8 cellular contexts compared by ENCODE assay signal in the genomic region with DNA sequence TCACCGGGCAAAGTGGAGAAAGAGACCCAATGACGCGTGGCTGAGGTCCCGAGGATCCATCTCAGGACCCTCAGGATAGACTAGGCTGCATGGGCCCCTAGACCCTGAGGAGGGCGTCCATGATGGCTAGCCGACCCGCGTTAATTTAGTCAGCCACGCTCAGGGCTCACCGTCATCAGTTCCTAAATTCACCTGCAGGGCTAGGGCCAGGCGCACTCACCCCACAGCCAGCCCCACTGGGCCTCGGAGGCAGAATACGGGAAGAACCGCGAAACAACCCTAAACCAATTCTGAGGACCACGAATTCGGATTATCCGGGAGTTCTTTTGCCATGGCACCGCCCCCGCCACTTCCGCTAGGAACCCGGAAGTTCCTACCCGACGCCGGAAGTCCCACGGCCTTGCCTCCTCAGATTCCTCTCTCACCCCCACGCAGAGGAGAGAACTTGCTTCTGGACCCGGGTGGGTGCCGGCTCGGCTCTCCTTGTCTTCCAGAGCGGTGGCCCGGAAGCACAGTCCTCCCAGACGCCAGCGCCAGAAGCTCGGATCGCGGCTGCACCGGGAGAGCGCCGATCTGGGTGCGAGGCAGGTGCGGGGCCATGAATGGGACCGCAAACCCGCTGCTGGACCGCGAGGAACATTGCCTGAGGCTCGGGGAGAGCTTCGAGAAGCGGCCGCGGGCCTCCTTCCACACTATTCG. TPM values are rescaled to one million over a fixed set of nuclear protein-coding genes. Genes with fewer than 3 reads are reported as not detected.
DNase-seq lines count a peak whose midpoint lies in the region; ATAC-seq and TF ChIP-seq lines count a peak whose summit lies in the region.

EAF1 (plus strand) TSS at position 417 of the 699 bp plus-strand sequence; CDS start at position 599, 182 bp downstream.
A gene with protein sequence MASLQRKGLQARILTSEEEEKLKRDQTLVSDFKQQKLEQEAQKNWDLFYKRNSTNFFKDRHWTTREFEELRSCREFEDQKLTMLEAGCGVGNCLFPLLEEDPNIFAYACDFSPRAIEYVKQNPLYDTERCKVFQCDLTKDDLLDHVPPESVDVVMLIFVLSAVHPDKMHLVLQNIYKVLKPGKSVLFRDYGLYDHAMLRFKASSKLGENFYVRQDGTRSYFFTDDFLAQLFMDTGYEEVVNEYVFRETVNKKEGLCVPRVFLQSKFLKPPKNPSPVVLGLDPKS (minus strand): TSS at position 363 of the 699 bp plus-strand sequence. CDS start 1,033 bp downstream, outside the sequence.

- H3K9me3 ChIP-seq in adipocyte (ENCODE audit: control insufficient read depth, low read length) (no peaks in the 10 kb centered on the region), heart right ventricle (no peaks in the 10 kb centered on the region), upper lobe of right lung (no peaks in the 10 kb centered on the region)

- H3K4me1 Mint-ChIP-seq in progenitor cell of endocrine pancreas (ENCODE audit: low read depth): peaks cover 30% of the 10 kb centered on the region

- H3K4me1 ChIP-seq in adipocyte (ENCODE audit: control insufficient read depth, insufficient read depth, low read length): peaks cover 25% of the 10 kb centered on the region
- H3K4me1 ChIP-seq in heart right ventricle: peaks cover 5 to 62% (median 39%) of the 10 kb centered on the region in 9 donors
- H3K4me1 ChIP-seq in upper lobe of right lung: peaks cover 24% of the 10 kb centered on the region

- H3K36me3 ChIP-seq in adipocyte (ENCODE audit: control insufficient read depth, insufficient read depth, low read length, severe bottlenecking) (peaks cover 36% of the 10 kb centered on the region), heart right ventricle (peaks cover 0 to 58% (median 26%) of the 10 kb centered on the region in 9 donors), upper lobe of right lung (peaks cover 50% of the 10 kb centered on the region)

- peak within 1 kb of the TSS; percentile 95 for H3K27ac Mint-ChIP-seq in progenitor cell of endocrine pancreas

- TF ChIP-seq POLR2A in GM10847 (IDR thresholded peaks at IDR 0.05; ENCODE audit: extremely low read depth, insufficient read length): peak; percentile 63

- H3K4me3 ChIP-seq in adipocyte (ENCODE audit: low read length) (peak within 1 kb of the TSS; percentile 100), heart right ventricle (peak within 1 kb of the TSS; percentile 75 to 100 (median 90)), upper lobe of right lung (peak within 1 kb of the TSS; percentile 97)

- 0% methylated on average over 52 of the region's 52 CpGs for WGBS in heart right ventricle, 2 donors

- no peaks in the 10 kb centered on the region for H3K27me3 ChIP-seq in adipocyte (replicated peaks; ENCODE audit: control insufficient read depth, insufficient read depth, low read length)
- no peaks in the 10 kb centered on the region for H3K27me3 ChIP-seq in heart right ventricle
- H3K27me3 ChIP-seq in upper lobe of right lung: no peaks in the 10 kb centered on the region

- H3K27ac ChIP-seq in heart right ventricle (peak within 1 kb of the TSS; percentile 21 to 96 (median 86)), upper lobe of right lung (peak within 1 kb of the TSS; percentile 91)

- TF ChIP-seq CTCF in heart right ventricle (IDR thresholded peaks at IDR 0.05) (peak in 6 of 9 donors; percentile 24 to 35 (median 27)), progenitor cell of endocrine pancreas (IDR thresholded peaks at IDR 0.05; ENCODE audit: unreplicated experiment) (peak; percentile 43), upper lobe of right lung (IDR thresholded peaks at IDR 0.05) (peak; percentile 18)

- ATAC-seq in HG02571 (IDR thresholded peaks at IDR 0.05; ENCODE audit: unreplicated experiment) (peak; percentile 87), heart right ventricle (peak; percentile 92 to 97 (median 94)), upper lobe of right lung (peak; percentile 98)

- intact Hi-C loops in heart right ventricle (cut with DNase I): loop anchor here in 6 of 10 donors (5.0 kb wide), 3 partner anchors 115 to 135 kb away; no protein-coding TSS in a partner anchor
- intact Hi-C loops in upper lobe of right lung (cut with DNase I): no loop called here

- DNase-seq in NCI-H1092 (lab: John Stamatoyannopoulos, UW) (peak; percentile 80), T follicular helper cell (ENCODE audit: low read depth) (peak; percentile 80), adipocyte (ENCODE audit: low read depth) (peak; percentile 91), heart right ventricle (peak; percentile 84), progenitor cell of endocrine pancreas (ENCODE audit: low spot score, unreplicated experiment) (peak; percentile 48), upper lobe of right lung (peak; percentile 94)

- H3K4me3 Mint-ChIP-seq in progenitor cell of endocrine pancreas (ENCODE audit: low read depth): peak within 1 kb of the TSS; percentile 95

- H3K9ac ChIP-seq in adipocyte (ENCODE audit: low read length): peak within 1 kb of the TSS; percentile 96

- H3K36me3 Mint-ChIP-seq in progenitor cell of endocrine pancreas (ENCODE audit: insufficient read depth): peaks cover 10% of the 10 kb centered on the region

- no peaks in the 10 kb centered on the region for H3K9me3 Mint-ChIP-seq in progenitor cell of endocrine pancreas (ENCODE audit: low read depth)

- H3K27me3 Mint-ChIP-seq in progenitor cell of endocrine pancreas: no peaks in the 10 kb centered on the region

RNA-seq across cellular contexts. Expression of gene EAF1, which starts in this region (rescaled TPM):
- total RNA-seq in heart right ventricle: 10 to 100 TPM in 2 of 10 donors, 1 to 10 TPM in 8; 7.0 to 12.4 (median 8.5) TPM
- 1 to 10 TPM; 2.3 to 4.3 TPM for polyA plus RNA-seq in heart right ventricle
- total RNA-seq in progenitor cell of endocrine pancreas: 28.2 TPM in 2 replicates
- total RNA-seq in upper lobe of right lung: 24.6 TPM

RNA-seq across cellular contexts. Expression of the second gene that starts in this region (rescaled TPM):
- total RNA-seq in heart right ventricle (10 to 100 TPM in 2 of 10 donors, 1 to 10 TPM in 8; 7.1 to 11.3 (median 9.4) TPM), progenitor cell of endocrine pancreas (28.0 and 28.2 TPM in 2 replicates), upper lobe of right lung (14.4 TPM)
- polyA plus RNA-seq in heart right ventricle: 10 to 100 TPM in 1 of 2 donors, 1 to 10 TPM in 1; 3.8 to 11.0 TPM

Comparison
In these comparisons a context has a peak if more than half of its experiments do, and no peak if none do; other contexts are left out.
1. Peak in every context shown above with its lines: DNase-seq, ATAC-seq, H3K4me3 ChIP-seq and H3K27ac ChIP-seq.